Comparison of ENCODE assay signal across 8 cellular contexts in the genomic region with DNA sequence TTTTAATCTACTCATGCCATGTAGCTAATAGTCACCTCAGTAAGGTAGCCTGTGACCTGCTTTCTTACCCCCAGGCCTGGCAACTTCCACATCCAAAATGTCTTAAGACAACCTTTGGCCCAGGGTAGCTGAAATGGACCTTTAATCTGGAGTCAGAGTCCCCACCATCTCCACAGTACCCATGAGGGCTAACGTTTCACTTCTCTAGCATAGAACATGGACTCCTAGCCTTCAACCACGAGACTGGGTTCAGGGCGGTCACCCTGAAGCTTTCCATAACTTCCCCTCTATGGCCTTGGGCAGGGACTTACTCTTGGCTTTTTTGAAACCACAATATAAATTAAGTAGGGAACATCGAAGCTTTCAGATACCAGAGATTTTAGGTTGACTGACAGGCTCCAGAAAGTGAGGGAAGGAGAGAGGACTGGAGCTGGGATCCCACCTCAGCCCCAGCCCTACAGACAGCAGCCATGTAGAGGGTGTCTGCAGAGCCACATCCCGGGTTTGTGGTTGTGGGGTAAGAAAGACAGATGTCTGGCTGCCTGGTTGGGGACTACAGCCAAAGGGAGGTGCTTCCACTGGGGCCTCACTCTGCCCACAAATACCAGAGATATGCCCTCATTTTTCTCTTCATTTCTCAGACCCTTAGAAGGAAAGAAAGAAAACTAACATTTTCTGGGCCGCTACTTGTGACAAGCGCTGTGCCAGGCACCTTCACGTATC. TPM values are rescaled to one million over a fixed set of nuclear protein-coding genes. Genes with fewer than 3 reads are reported as not detected.
DNase-seq lines count a peak whose midpoint lies in the region; ATAC-seq and TF ChIP-seq lines count a peak whose summit lies in the region.

No MANE protein-coding gene starts in this region.

- CTCF ChIA-PET in activated naive CD4-positive, alpha-beta T cell treated with anti-CD3 and anti-CD28 coated beads, Interleukin-2, amount 10 ng/mL, durations not matched to agents 7 days and 5 days (lab: Charles Lee) = interaction anchor here (1.1 to 7.4 kb wide), 3 partner anchors 9 to 216 kb away, joined by 3 to 62 read pairs (median 4); a partner anchor contains a TSS

- peak in 1 of 2 donors; percentile 40 for ATAC-seq in activated naive CD4-positive, alpha-beta T cell treated with anti-CD3 and anti-CD28 coated beads, Interleukin-2, amount 50 U/mL, for 72 hours

- H3K27me3 ChIP-seq in liver (ENCODE audit: control insufficient read depth in 4 of 4, insufficient read depth in 4 of 4, low read length in 3 of 4) (no peaks in the 10 kb centered on the region), transverse colon (no peaks in the 10 kb centered on the region)

- TF ChIP-seq EP300 in transverse colon (IDR thresholded peaks at IDR 0.05; ENCODE audit: low read depth) = no peak

- intact Hi-C loops in transverse colon (cut with DNase I; ENCODE audit: low total_unique reads) = no loop called here

- DNase-seq in activated naive CD4-positive, alpha-beta T cell treated with anti-CD3 and anti-CD28 coated beads, Interleukin-2, amount 10 ng/mL, durations not matched to agents 7 days and 5 days = peak; percentile 74
- no peak for DNase-seq in activated naive CD4-positive, alpha-beta T cell treated with anti-CD3 and anti-CD28 coated beads, Interleukin-2, amount 50 U/mL, for 16 hours
- no peak for DNase-seq in activated naive CD4-positive, alpha-beta T cell treated with anti-CD3 and anti-CD28 coated beads, Interleukin-2, amount 50 U/mL, for 72 hours (ENCODE audit: low spot score in 2 of 2)
- no peak for DNase-seq in transverse colon
- no peak for DNase-seq in occipital lobe (lab: John Stamatoyannopoulos, UW)
- no peak for DNase-seq in NCI-H2029 treated with DMSO at 0.1 percent for 48 hours (lab: John Stamatoyannopoulos, UW)
- no peak for DNase-seq in epidermal melanocyte (ENCODE audit: insufficient read length, low spot score)

- whole genome bisulfite sequencing in liver = 52% methylated on average over 8 of the region's 8 CpGs
- 38 to 53% methylated on average over 4 to 8 of the region's 8 CpGs for WGBS in transverse colon (ENCODE audit: low coverage in 1 of 2), 2 donors

- H3K9me3 Mint-ChIP-seq in activated naive CD4-positive, alpha-beta T cell treated with anti-CD3 and anti-CD28 coated beads, Interleukin-2, amount 10 ng/mL, durations not matched to agents 7 days and 5 days = peaks cover 4% of the 10 kb centered on the region
- H3K9me3 Mint-ChIP-seq in activated naive CD4-positive, alpha-beta T cell treated with anti-CD3 and anti-CD28 coated beads, Interleukin-2, amount 50 U/mL, for 72 hours = no peaks in the 10 kb centered on the region

- no peak for TF ChIP-seq POLR2A in transverse colon (IDR thresholded peaks at IDR 0.05)

- peaks cover 57% of the 10 kb centered on the region for H3K36me3 Mint-ChIP-seq in activated naive CD4-positive, alpha-beta T cell treated with anti-CD3 and anti-CD28 coated beads, Interleukin-2, amount 10 ng/mL, durations not matched to agents 7 days and 5 days
- peaks cover 7 to 20% of the 10 kb centered on the region in 2 donors for H3K36me3 Mint-ChIP-seq in activated naive CD4-positive, alpha-beta T cell treated with anti-CD3 and anti-CD28 coated beads, Interleukin-2, amount 50 U/mL, for 72 hours

- peak overlapping the region; percentile 92 for H3K4me3 Mint-ChIP-seq in activated naive CD4-positive, alpha-beta T cell treated with anti-CD3 and anti-CD28 coated beads, Interleukin-2, amount 10 ng/mL, durations not matched to agents 7 days and 5 days

- no peak for TF ChIP-seq CTCF in liver (IDR thresholded peaks at IDR 0.05; ENCODE audit: low read depth, low read length, missing input control)
- TF ChIP-seq CTCF in transverse colon (IDR thresholded peaks at IDR 0.05) = no peak

- no peaks in the 10 kb centered on the region for H3K27me3 Mint-ChIP-seq in activated naive CD4-positive, alpha-beta T cell treated with anti-CD3 and anti-CD28 coated beads, Interleukin-2, amount 10 ng/mL, durations not matched to agents 7 days and 5 days

- peaks cover 0 to under 1% (median 0%) of the 10 kb centered on the region in 4 donors for H3K36me3 ChIP-seq in liver (ENCODE audit: control insufficient read depth in 4 of 4, insufficient read depth in 3 of 4, low read depth in 1 of 4, low read length in 3 of 4)
- no peaks in the 10 kb centered on the region for H3K36me3 ChIP-seq in transverse colon

- no peaks in the 10 kb centered on the region for H3K9me3 ChIP-seq in liver (ENCODE audit: control insufficient read depth in 4 of 4, low read length in 3 of 4)
- no peaks in the 10 kb centered on the region for H3K9me3 ChIP-seq in transverse colon

- H3K4me1 ChIP-seq in liver (ENCODE audit: control insufficient read depth in 4 of 4, insufficient read depth in 4 of 4, low read length in 3 of 4) (peaks cover 7 to 54% (median 39%) of the 10 kb centered on the region in 4 donors), transverse colon (peaks cover 20 to 68% (median 39%) of the 10 kb centered on the region in 4 donors)

- in situ Hi-C loops in transverse colon (cut with MboI; ENCODE audit: low pct_ligation_motif_present in 1 of 4, low pct_unique_long_range_greater_than_20kb in 1 of 4, low sequenced_read_pairs in 3 of 4) = no loop called here

- H3K27ac ChIP-seq in liver (ENCODE audit: low read depth in 1 of 2, low read length in 2 of 2) (peak overlapping the region in 1 of 2 donors; percentile 25), transverse colon (peak overlapping the region; percentile 86 to 96 (median 90))

- TF ChIP-seq RAD21 in liver (IDR thresholded peaks at IDR 0.05) = no peak

- peaks cover 75% of the 10 kb centered on the region for H3K4me1 Mint-ChIP-seq in activated naive CD4-positive, alpha-beta T cell treated with anti-CD3 and anti-CD28 coated beads, Interleukin-2, amount 10 ng/mL, durations not matched to agents 7 days and 5 days

- H3K4me3 ChIP-seq in liver (ENCODE audit: low read depth in 1 of 3, low read length in 3 of 3) (peak overlapping the region in 1 of 3 donors; percentile 6), transverse colon (peak overlapping the region in 2 of 4 donors; percentile 98)

- H3K9ac ChIP-seq in liver (ENCODE audit: low read depth in 1 of 2, low read length in 2 of 2) = no peak overlapping the region

- peak overlapping the region; percentile 81 for H3K27ac Mint-ChIP-seq in activated naive CD4-positive, alpha-beta T cell treated with anti-CD3 and anti-CD28 coated beads, Interleukin-2, amount 10 ng/mL, durations not matched to agents 7 days and 5 days
- H3K27ac Mint-ChIP-seq in activated naive CD4-positive, alpha-beta T cell treated with anti-CD3 and anti-CD28 coated beads, Interleukin-2, amount 50 U/mL, for 72 hours = peak overlapping the region; percentile 80 to 83

TF ChIP-seq in liver, 16 proteins besides CTCF, POLR2A, EP300 and RAD21 (continues in another document):
- TF ChIP-seq RXRA (IDR thresholded peaks at IDR 0.05) (peak in 1 of 2 donors; percentile 45), NR2F2 (IDR thresholded peaks at IDR 0.05) (no peak), YY1 (IDR thresholded peaks at IDR 0.05) (peak; percentile 56), HNF4A (conservative IDR thresholded peaks at IDR 0.05) (peak; percentile 78 to 82), FOXA1 (IDR thresholded peaks at IDR 0.05) (no peak), HNF4G (IDR thresholded peaks at IDR 0.05) (no peak)
- TF ChIP-seq, protein P1, sequence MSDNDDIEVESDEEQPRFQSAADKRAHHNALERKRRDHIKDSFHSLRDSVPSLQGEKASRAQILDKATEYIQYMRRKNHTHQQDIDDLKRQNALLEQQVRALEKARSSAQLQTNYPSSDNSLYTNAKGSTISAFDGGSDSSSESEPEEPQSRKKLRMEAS (IDR thresholded peaks at IDR 0.05) = no peak
- TF ChIP-seq, protein P2, sequence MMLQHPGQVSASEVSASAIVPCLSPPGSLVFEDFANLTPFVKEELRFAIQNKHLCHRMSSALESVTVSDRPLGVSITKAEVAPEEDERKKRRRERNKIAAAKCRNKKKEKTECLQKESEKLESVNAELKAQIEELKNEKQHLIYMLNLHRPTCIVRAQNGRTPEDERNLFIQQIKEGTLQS (IDR thresholded peaks at IDR 0.05) = no peak

RNA-seq across cellular contexts. Expression of a gene that starts 2.6 kb away (rescaled TPM):
- total RNA-seq in activated naive CD4-positive, alpha-beta T cell treated with anti-CD3 and anti-CD28 coated beads, Interleukin-2, amount 50 U/mL, for 72 hours = 10 to 100 TPM; 27.2 to 36.9 TPM
- total RNA-seq in liver (1 to 10 TPM; 3.6 to 8.2 TPM), transverse colon (10 to 100 TPM; 27.9 to 72.2 (median 45.7) TPM), occipital lobe (10.0 TPM)
- polyA plus RNA-seq in liver = 1 to 10 TPM; 8.2 to 9.2 TPM

RNA-seq across cellular contexts. Expression of a gene that starts 32.5 kb away (rescaled TPM):
- total RNA-seq in activated naive CD4-positive, alpha-beta T cell treated with anti-CD3 and anti-CD28 coated beads, Interleukin-2, amount 50 U/mL, for 72 hours = 100 to 1,000 TPM; 229 to 281 TPM
- total RNA-seq in liver (10 to 100 TPM; 19.6 to 41.6 TPM), transverse colon (100 to 1,000 TPM in 2 of 4 donors, 10 to 100 TPM in 2; 73.2 to 664 (median 99.3) TPM), occipital lobe (16.1 TPM)
- polyA plus RNA-seq in liver = 10 to 100 TPM; 22.7 to 25.0 TPM

RNA-seq across cellular contexts. Expression of a gene that starts 32.6 kb away (rescaled TPM):
- 1 to 10 TPM in 1 of 2 donors, not detected in 1; 2.9 TPM for total RNA-seq in activated naive CD4-positive, alpha-beta T cell treated with anti-CD3 and anti-CD28 coated beads, Interleukin-2, amount 50 U/mL, for 72 hours
- 1 to 10 TPM; 1.3 to 1.4 TPM for total RNA-seq in liver
- polyA plus RNA-seq in liver = under 1 TPM; 0.53 to 0.69 TPM
- 1 to 10 TPM; 1.4 to 5.2 (median 3.3) TPM for total RNA-seq in transverse colon
- total RNA-seq in occipital lobe = 5.6 TPM

RNA-seq across cellular contexts. Expression of a gene that starts 34.9 kb away (rescaled TPM):
- total RNA-seq in activated naive CD4-positive, alpha-beta T cell treated with anti-CD3 and anti-CD28 coated beads, Interleukin-2, amount 50 U/mL, for 72 hours = 1 to 10 TPM; 6.3 to 7.5 TPM
- 1 to 10 TPM; 1.8 to 2.5 TPM for total RNA-seq in liver
- 1 to 10 TPM; 2.2 to 5.4 TPM for polyA plus RNA-seq in liver
- total RNA-seq in transverse colon = 1 to 10 TPM in 2 of 4 donors, not detected in 2; 5.6 to 6.8 TPM
- 2.7 TPM for total RNA-seq in occipital lobe

RNA-seq across cellular contexts. Expression of a gene that starts 57.5 kb away (rescaled TPM):
- total RNA-seq in activated naive CD4-positive, alpha-beta T cell treated with anti-CD3 and anti-CD28 coated beads, Interleukin-2, amount 50 U/mL, for 72 hours = 10 to 100 TPM; 16.1 to 40.4 TPM
- under 1 TPM; 0.25 to 0.84 TPM for total RNA-seq in liver
- polyA plus RNA-seq in liver = under 1 TPM in 1 of 2 donors, not detected in 1; 0.09 TPM
- total RNA-seq in transverse colon = not detected
- total RNA-seq in occipital lobe = 0.31 TPM
